ENCODE assay signal across 10 cellular contexts in the genomic region with DNA sequence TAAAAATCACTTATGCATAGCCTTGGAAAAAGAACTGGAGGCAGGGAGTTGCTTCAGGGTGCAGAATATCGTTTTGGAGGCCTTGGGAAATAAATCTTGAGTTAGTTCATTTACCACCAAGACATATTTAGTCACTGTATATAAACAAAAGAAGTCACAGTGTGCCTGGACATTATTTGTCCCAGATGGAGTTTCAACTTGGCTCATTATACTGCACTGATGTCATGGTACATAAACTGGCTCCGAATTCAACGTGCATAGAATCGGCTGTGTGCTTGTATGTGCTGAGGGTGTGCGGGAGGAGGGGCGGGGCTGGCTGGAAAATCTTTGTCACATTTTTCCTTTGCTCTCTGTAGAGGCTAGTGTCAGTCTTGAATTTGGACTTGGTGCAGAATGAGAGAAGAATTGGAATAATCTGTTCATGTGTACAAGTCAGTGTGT.
DNase-seq lines count a peak whose midpoint lies in the region; ATAC-seq and TF ChIP-seq lines count a peak whose summit lies in the region.
"Had no signal": no experiment of that assay in that cellular context is flagged by ENCODE, and none has a peak within 500 bp of the region (broad histone marks: within the 10 kb centered on the region; RNA-seq: fewer than 3 reads in every experiment).

No MANE protein-coding gene starts in this region.

- TF ChIP-seq CTCF in HFF-Myc (IDR thresholded peaks at IDR 0.05; ENCODE audit: low read depth, low read length, missing control alignments): no peak
- TF ChIP-seq CTCF in brain (conservative IDR thresholded peaks at IDR 0.05): no peak
- TF ChIP-seq CTCF in smooth muscle cell (IDR thresholded peaks at IDR 0.05; ENCODE audit: borderline replicate concordance, insufficient read depth, poor library complexity, severe bottlenecking): no peak

- H3K4me3 ChIP-seq in HFF-Myc (replicated peaks; ENCODE audit: low read depth, low read length) (no peak overlapping the region), smooth muscle cell (no peak overlapping the region), Karpas-422 (ENCODE audit: low read length) (no peak overlapping the region)

- H3K27ac ChIP-seq in smooth muscle cell (ENCODE audit: low read depth): peak overlapping the region; percentile 99
- no peak overlapping the region for H3K27ac ChIP-seq in Karpas-422 (ENCODE audit: low read length)

- peaks cover 34% of the 10 kb centered on the region for H3K36me3 Mint-ChIP-seq in brain

- H3K4me3 Mint-ChIP-seq in brain: peak overlapping the region in 4 of 5 experiments; percentile 13 to 67 (median 42)
- H3K4me3 Mint-ChIP-seq: activated B cell treated with CpG ODN at 0.5 μM for 24 hours had no signal

- H3K27me3 ChIP-seq in smooth muscle cell (ENCODE audit: low read depth) (no peaks in the 10 kb centered on the region), Karpas-422 (ENCODE audit: low read length) (no peaks in the 10 kb centered on the region)

- 23% methylated on average over 6 of the region's 6 CpGs for WGBS in smooth muscle cell (ENCODE audit: low lambda C conversion rate)

- H2AFZ ChIP-seq in smooth muscle cell (ENCODE audit: low read depth): no peak overlapping the region
- H2AFZ ChIP-seq in Karpas-422 (ENCODE audit: low read length): no peak overlapping the region

- no peaks in the 10 kb centered on the region for H3K9me3 Mint-ChIP-seq in brain
- H3K9me3 Mint-ChIP-seq: activated B cell treated with CpG ODN at 0.5 μM for 24 hours had no signal

- peak overlapping the region; percentile 19 to 95 (median 77) for H3K27ac Mint-ChIP-seq in brain
- H3K27ac Mint-ChIP-seq: activated B cell treated with CpG ODN at 0.5 μM for 24 hours had no signal

- H3K9me3 ChIP-seq in smooth muscle cell (replicated peaks; ENCODE audit: low read depth) (no peaks in the 10 kb centered on the region), Karpas-422 (ENCODE audit: low read length) (no peaks in the 10 kb centered on the region)

- H3F3A ChIP-seq in smooth muscle cell (ENCODE audit: low read depth): peaks cover 84% of the 10 kb centered on the region

- H3K4me2 ChIP-seq in smooth muscle cell (peak overlapping the region; percentile 67), Karpas-422 (ENCODE audit: low read depth, low read length, poor library complexity, severe bottlenecking) (no peak overlapping the region)

- DNase-seq in HFF-Myc (ENCODE audit: extremely low read depth, low read depth) (peak; percentile 86), left kidney (ENCODE audit: low read depth, low spot score) (peak; percentile 89), smooth muscle cell (lab: John Stamatoyannopoulos, UW; ENCODE audit: unreplicated experiment) (no peak), Karpas-422 (no peak), activated T-cell treated with anti-CD3 and anti-CD28 coated beads for 4 hours (no peak)
- DNase-seq: activated B cell treated with CpG ODN at 0.5 μM for 24 hours; central memory CD4-positive, alpha-beta T cell had no signal

- H3K79me2 ChIP-seq in smooth muscle cell (ENCODE audit: low read depth) (peaks cover 98% of the 10 kb centered on the region), Karpas-422 (ENCODE audit: low read length) (no peaks in the 10 kb centered on the region)

- no peaks in the 10 kb centered on the region for H3K9me2 ChIP-seq in Karpas-422 (replicated peaks; ENCODE audit: insufficient read depth, low read length)

- peaks cover 99% of the 10 kb centered on the region for H4K20me1 ChIP-seq in smooth muscle cell (ENCODE audit: low read depth)
- H4K20me1 ChIP-seq in Karpas-422 (ENCODE audit: insufficient read depth, low read depth, low read length): no peaks in the 10 kb centered on the region

- H3K4me1 ChIP-seq in smooth muscle cell (ENCODE audit: low read depth) (peaks cover 36% of the 10 kb centered on the region), Karpas-422 (ENCODE audit: low read length) (no peaks in the 10 kb centered on the region)

- H3K36me3 ChIP-seq in smooth muscle cell (ENCODE audit: low read depth) (peaks cover 5% of the 10 kb centered on the region), Karpas-422 (ENCODE audit: insufficient read depth, low read length) (no peaks in the 10 kb centered on the region)

- peak overlapping the region; percentile 42 for H3K9ac ChIP-seq in smooth muscle cell (ENCODE audit: low read depth)
- no peak overlapping the region for H3K9ac ChIP-seq in Karpas-422 (ENCODE audit: low read length)

- no peak for ATAC-seq in GM18502 (IDR thresholded peaks at IDR 0.05; ENCODE audit: poor library complexity, unreplicated experiment)
- ATAC-seq in GM19328 (IDR thresholded peaks at IDR 0.05; ENCODE audit: unreplicated experiment): no peak

- no peaks in the 10 kb centered on the region for H3K27me3 Mint-ChIP-seq in brain

- H3K4me1 Mint-ChIP-seq in brain: peaks cover 62% of the 10 kb centered on the region

Comparison
In these comparisons a context has a peak if more than half of its experiments do, and no peak if none do; other contexts are left out.
1. DNase-seq: peak in HFF-Myc (single experiment) and left kidney (single experiment); none in smooth muscle cell (single experiment), Karpas-422 (single experiment) and activated T-cell treated with anti-CD3 and anti-CD28 coated beads for 4 hours (single experiment).